ENCODE assay signal across 11 cellular contexts in the genomic region with DNA sequence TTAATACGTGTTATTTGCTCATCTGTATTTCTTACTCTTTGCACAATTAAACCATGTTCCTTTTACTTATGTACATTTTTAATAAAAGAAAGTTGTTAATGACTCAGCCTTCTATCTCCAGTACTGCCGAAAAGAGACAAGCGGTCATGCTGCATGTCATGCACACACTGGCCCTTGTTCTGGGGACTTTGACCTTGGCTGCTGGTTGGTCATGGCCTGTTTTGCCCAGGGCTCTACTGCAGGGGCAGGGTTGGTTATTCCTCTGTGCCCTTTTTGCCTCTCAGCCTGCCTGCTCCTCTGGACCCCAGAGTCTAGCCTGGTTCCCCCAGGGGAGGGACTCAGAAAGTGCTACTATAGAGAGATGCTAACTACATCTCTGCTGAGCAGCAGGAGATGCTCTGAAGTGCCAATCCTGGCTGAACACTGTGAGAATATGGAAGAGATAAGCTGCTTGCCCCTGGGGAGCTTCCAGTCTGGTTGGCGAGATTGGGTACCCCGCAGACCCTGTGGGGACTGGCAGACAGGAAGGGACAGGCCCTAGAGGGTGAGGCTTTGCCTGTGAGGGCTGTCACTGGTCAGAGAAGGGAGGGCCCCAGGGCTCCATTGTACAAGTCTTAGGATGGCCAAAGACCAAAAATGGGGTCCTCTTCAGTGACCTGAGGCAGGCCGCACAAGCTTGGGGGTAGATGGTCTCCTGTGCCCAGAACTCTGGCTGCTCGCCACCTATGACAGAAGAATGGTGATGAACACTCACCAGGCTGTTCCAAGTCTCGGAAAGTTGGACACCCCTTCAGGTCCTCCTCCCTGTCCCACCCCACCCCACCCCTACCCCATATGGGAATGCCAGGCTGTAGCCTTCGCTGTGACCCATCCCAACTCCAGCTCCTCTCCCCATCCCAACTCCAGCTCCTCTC. TPM values are rescaled to one million over a fixed set of nuclear protein-coding genes. Genes with fewer than 3 reads are reported as not detected.
DNase-seq lines count a peak whose midpoint lies in the region; ATAC-seq and TF ChIP-seq lines count a peak whose summit lies in the region.
"Had no signal": no experiment of that assay in that cellular context is flagged by ENCODE, and none has a peak within 500 bp of the region (broad histone marks: within the 10 kb centered on the region; RNA-seq: fewer than 3 reads in every experiment).

No MANE protein-coding gene starts in this region.

- POLR2A ChIA-PET in CD4-positive, alpha-beta T cell (lab: Charles Lee) = interaction anchor here (0.7 to 25.5 kb wide), 11 partner anchors 9 to 90 kb away, joined by 3 to 1045 read pairs (median 62); partner anchors contain the start of gene IRF1

- peaks cover 95% of the 10 kb centered on the region for H3K4me1 Mint-ChIP-seq in CD4-positive, alpha-beta T cell (ENCODE audit: low read depth)
- peaks cover 61% of the 10 kb centered on the region for H3K4me1 Mint-ChIP-seq in T-helper 1 cell treated with Interleukin-12 subunit alpha and Interleukin-12 subunit beta and Interleukin-4 antibody, amounts not matched to agents 30 μg/mL and 1 μg/mL, for 36 hours (ENCODE audit: low read depth)

- no peak overlapping the region for H3K27ac ChIP-seq in CD4-positive, alpha-beta T cell (ENCODE audit: low read depth, low read length)
- H3K27ac ChIP-seq in neuronal stem cell (replicated peaks; ENCODE audit: low read length) = no peak overlapping the region

- intact Hi-C loops in CD4-positive, alpha-beta T cell (cut with DNase I, micrococcal nuclease) = no loop called here
- intact Hi-C loops in Right ventricle myocardium superior (cut with DNase I) = no loop called here

- WGBS in neuronal stem cell (ENCODE audit: extremely low coverage in 2 of 2, insufficient read length in 2 of 2, insufficient replicate concordance in 1 of 2), 2 donors = no CpG with 5 or more reads among the region's 9 CpGs

- CTCF ChIA-PET in CD4-positive, alpha-beta T cell (lab: Charles Lee) = interaction anchor here (2.2 kb wide), 1 partner anchor 14 kb away, joined by 9 read pairs; the partner anchor contains the start of gene IRF1

- ATAC-seq in CD4-positive, alpha-beta T cell (ENCODE audit: poor library complexity) = no peak
- peak; percentile 69 for ATAC-seq in Right ventricle myocardium superior (ENCODE audit: poor library complexity)
- no peak for ATAC-seq in GM21381 (IDR thresholded peaks at IDR 0.05; ENCODE audit: unreplicated experiment)

- H3K4ac ChIP-seq in neuronal stem cell (ENCODE audit: low read length) = no peak overlapping the region

- no peak for TF ChIP-seq CTCF in CD4-positive, alpha-beta T cell (IDR thresholded peaks at IDR 0.05)

- H3K4me1 ChIP-seq in neuronal stem cell (ENCODE audit: control insufficient read depth in 2 of 2, insufficient read depth in 1 of 2, low read depth in 1 of 2, low read length in 2 of 2) = peaks cover 0 to 3% of the 10 kb centered on the region in 2 donors

- H3K23ac ChIP-seq in neuronal stem cell (ENCODE audit: low read depth, low read length, poor library complexity) = no peak overlapping the region

- no peak overlapping the region for H3K14ac ChIP-seq in neuronal stem cell (ENCODE audit: low read length)

- peak overlapping the region; percentile 97 for H3K27ac Mint-ChIP-seq in CD4-positive, alpha-beta T cell
- peak overlapping the region; percentile 84 for H3K27ac Mint-ChIP-seq in T-helper 1 cell treated with Interleukin-12 subunit alpha and Interleukin-12 subunit beta and Interleukin-4 antibody, amounts not matched to agents 30 μg/mL and 1 μg/mL, for 36 hours

- H2AFZ ChIP-seq in neuronal stem cell (ENCODE audit: low read length) = no peak overlapping the region

- peak in 1 of 10 experiments; percentile 33 for DNase-seq in CD4-positive, alpha-beta T cell
- DNase-seq in Right ventricle myocardium superior = no peak
- no peak for DNase-seq in neuronal stem cell (ENCODE audit: low spot score)
- no peak for DNase-seq in stimulated activated CD4-positive, alpha-beta T cell treated with anti-CD3 and anti-CD28 coated beads, Interleukin-1b, Interleukin-23, amount 100 ng/mL, for 48 hours
- DNase-seq in T1000 (lab: John Stamatoyannopoulos, UW) = no peak
- DNase-seq in stimulated activated CD4-positive, alpha-beta T cell treated with anti-CD3 and anti-CD28 coated beads, Interleukin-12 subunit alpha, Interleukin-12 subunit beta, amount 100 ng/mL, for 4 hours = no peak
- DNase-seq: NCI-H524 treated with DMSO at 0.1 percent for 48 hours, SK-N-SH had no signal

- peaks cover 81% of the 10 kb centered on the region for H3K36me3 Mint-ChIP-seq in CD4-positive, alpha-beta T cell (ENCODE audit: low read depth)
- H3K36me3 Mint-ChIP-seq in T-helper 1 cell treated with Interleukin-12 subunit alpha and Interleukin-12 subunit beta and Interleukin-4 antibody, amounts not matched to agents 30 μg/mL and 1 μg/mL, for 36 hours (ENCODE audit: low read depth) = peaks cover 30% of the 10 kb centered on the region

- H3K9ac ChIP-seq in neuronal stem cell (ENCODE audit: low read depth, low read length, poor library complexity) = no peak overlapping the region
- H3K9ac ChIP-seq: SK-N-SH had no signal

- no peaks in the 10 kb centered on the region for H3K27me3 ChIP-seq in CD4-positive, alpha-beta T cell (ENCODE audit: control insufficient read depth, insufficient read depth, low read length)
- H3K27me3 ChIP-seq in neuronal stem cell (ENCODE audit: control insufficient read depth in 3 of 3, insufficient read depth in 3 of 3, low read depth in 1 of 3, low read length in 3 of 3) = no peaks in the 10 kb centered on the region

- H4K91ac ChIP-seq in neuronal stem cell (ENCODE audit: low read depth, low read length, poor library complexity) = no peak overlapping the region

- no peak overlapping the region for H3K4me3 ChIP-seq in neuronal stem cell (ENCODE audit: low read length in 2 of 2)

- peak overlapping the region; percentile 51 for H2AK5ac ChIP-seq in neuronal stem cell (ENCODE audit: low read depth, low read length)

- H3K9me3 ChIP-seq in CD4-positive, alpha-beta T cell (ENCODE audit: control insufficient read depth, low read length) = no peaks in the 10 kb centered on the region
- no peaks in the 10 kb centered on the region for H3K9me3 ChIP-seq in neuronal stem cell (replicated peaks in 1 of 2; ENCODE audit: control insufficient read depth in 2 of 2, insufficient read depth in 1 of 2, low read depth in 1 of 2, low read length in 2 of 2)
- H3K9me3 ChIP-seq: SK-N-SH had no signal

- H2BK15ac ChIP-seq in neuronal stem cell (ENCODE audit: low read length) = no peak overlapping the region

- peaks cover 20% of the 10 kb centered on the region for H3K27me3 Mint-ChIP-seq in CD4-positive, alpha-beta T cell
- no peaks in the 10 kb centered on the region for H3K27me3 Mint-ChIP-seq in T-helper 1 cell treated with Interleukin-12 subunit alpha and Interleukin-12 subunit beta and Interleukin-4 antibody, amounts not matched to agents 30 μg/mL and 1 μg/mL, for 36 hours (ENCODE audit: low read depth)

- no peak overlapping the region for H3K18ac ChIP-seq in neuronal stem cell (ENCODE audit: low read length)

- H3K79me1 ChIP-seq in neuronal stem cell (ENCODE audit: low read depth, low read length) = no peaks in the 10 kb centered on the region

- H3K4me2 ChIP-seq in neuronal stem cell (ENCODE audit: insufficient read depth, low read length, poor library complexity, severe bottlenecking) = no peak overlapping the region
- H3K4me2 ChIP-seq: SK-N-SH had no signal

- no peak overlapping the region for H2BK120ac ChIP-seq in neuronal stem cell (ENCODE audit: low read depth, low read length)

- H3K4me3 Mint-ChIP-seq in CD4-positive, alpha-beta T cell = peak overlapping the region; percentile 67
- H3K4me3 Mint-ChIP-seq in T-helper 1 cell treated with Interleukin-12 subunit alpha and Interleukin-12 subunit beta and Interleukin-4 antibody, amounts not matched to agents 30 μg/mL and 1 μg/mL, for 36 hours = no peak overlapping the region
- H3K4me3 Mint-ChIP-seq: dendritic cell treated with granulocyte-macrophage colony-stimulating factor and Interleukin-4, amounts not matched to agents 40 ng/mL and 50 ng/mL, for 4 days had no signal

- no peak overlapping the region for H2BK5ac ChIP-seq in neuronal stem cell (ENCODE audit: low read length)

- no peaks in the 10 kb centered on the region for H3K36me3 ChIP-seq in neuronal stem cell (replicated peaks in 1 of 2; ENCODE audit: control insufficient read depth in 2 of 2, insufficient read depth in 2 of 2, low read length in 2 of 2)

- H3K9me3 Mint-ChIP-seq in CD4-positive, alpha-beta T cell = no peaks in the 10 kb centered on the region
- no peaks in the 10 kb centered on the region for H3K9me3 Mint-ChIP-seq in T-helper 1 cell treated with Interleukin-12 subunit alpha and Interleukin-12 subunit beta and Interleukin-4 antibody, amounts not matched to agents 30 μg/mL and 1 μg/mL, for 36 hours
- H3K9me3 Mint-ChIP-seq: dendritic cell treated with granulocyte-macrophage colony-stimulating factor and Interleukin-4, amounts not matched to agents 40 ng/mL and 50 ng/mL, for 4 days had no signal

- H2BK12ac ChIP-seq in neuronal stem cell (ENCODE audit: low read length) = no peak overlapping the region

- no peak overlapping the region for H4K8ac ChIP-seq in neuronal stem cell (ENCODE audit: low read depth, low read length)

RNA-seq across cellular contexts. Expression of gene IRF1, which starts 14.4 kb away (rescaled TPM):
- total RNA-seq in CD4-positive, alpha-beta T cell = 1,000 to 10,000 TPM; 1,212 to 1,234 TPM
- 12.5 TPM for total RNA-seq in Right ventricle myocardium superior
- 1.4 TPM for polyA plus RNA-seq in neuronal stem cell (2013, experiment 1 of 2)
- polyA plus RNA-seq in neuronal stem cell (2013, experiment 2 of 2) = 1.5 TPM

Comparison
In these comparisons a context has a peak if more than half of its experiments do, and no peak if none do; other contexts are left out.
1. RNA of gene IRF1, which starts 14.4 kb away (total RNA-seq): 1,212 to 1,234 TPM in CD4-positive, alpha-beta T cell; 12.5 TPM in Right ventricle myocardium superior (single experiment); every median in the first group is over 10 times any median in the second.